ENCODE assay signal across 8 cellular contexts in the genomic region with DNA sequence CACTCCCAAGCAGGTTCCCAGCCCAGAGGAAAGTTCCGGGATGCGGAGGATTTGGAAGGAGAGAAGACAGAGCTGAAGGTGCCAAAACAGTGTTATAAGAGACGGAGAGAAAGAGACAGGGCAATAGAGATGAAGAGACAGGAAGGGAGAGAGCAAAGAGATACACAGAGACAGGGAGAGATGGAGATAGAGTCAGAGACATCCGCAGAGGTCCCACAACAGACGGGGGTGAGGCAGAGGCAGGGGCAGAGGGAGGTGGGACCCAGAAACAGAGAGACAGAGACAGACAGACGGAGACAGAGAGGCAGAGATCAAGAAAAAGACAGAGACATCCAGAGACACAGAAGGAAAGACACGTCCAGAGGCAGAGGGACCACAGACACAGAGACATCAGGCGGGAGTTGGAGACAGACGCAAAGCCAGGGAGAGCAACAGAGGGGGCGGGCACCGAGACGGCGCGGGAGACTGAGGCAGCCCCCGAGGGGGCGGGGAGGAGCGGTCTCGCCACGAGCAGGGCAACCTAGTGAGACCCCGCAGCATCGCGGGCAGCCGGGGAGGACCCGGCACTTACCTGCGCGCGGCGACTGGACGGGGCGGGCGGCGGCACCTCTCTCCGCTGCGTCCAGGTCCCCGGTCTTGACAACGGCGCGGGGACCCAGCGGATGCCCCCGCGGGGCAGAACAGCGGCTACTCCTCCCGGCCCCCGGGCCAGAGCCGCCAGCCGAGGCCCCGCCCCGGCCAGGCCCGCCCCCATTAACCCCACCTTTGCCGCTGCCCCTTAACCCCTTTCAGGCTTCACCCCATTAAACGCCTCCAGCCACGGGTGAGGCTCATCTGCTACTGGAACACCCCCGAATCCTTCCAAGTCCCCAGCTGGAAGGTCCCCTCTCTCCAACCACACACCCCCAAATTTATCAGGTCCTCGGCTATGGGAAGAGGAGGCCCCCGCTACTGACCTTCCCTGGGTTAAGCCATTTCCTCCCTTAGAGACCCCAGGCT. TPM values are rescaled to one million over a fixed set of nuclear protein-coding genes. Genes with fewer than 3 reads are reported as not detected.
DNase-seq lines count a peak whose midpoint lies in the region; ATAC-seq, FAIRE-seq and TF ChIP-seq lines count a peak whose summit lies in the region.

GPR4 (minus strand) TSS at position 689 of the 999 bp plus-strand sequence. CDS start 10,346 bp downstream, outside the sequence.

- H3K9ac ChIP-seq in HUES64 (ENCODE audit: low read depth, low read length) (no peak within 1 kb of the TSS), GM12878 (ENCODE audit: control insufficient read depth, insufficient read depth, low read length) (no peak within 1 kb of the TSS), iPS-20b (ENCODE audit: low read depth, low read length) (no peak within 1 kb of the TSS)

- no TSS peak for BruUV-seq in GM12878 (replicated peaks; lab: Mats Ljungman, UMichigan)

- TF ChIP-seq POLR2A in GM12878 (IDR thresholded peaks at IDR 0.05; ENCODE audit: low read depth, low read length): no peak

- peaks cover 70% of the 10 kb centered on the region for H3K27me3 Mint-ChIP-seq in stimulated activated naive CD8-positive, alpha-beta T cell treated with anti-CD3 and anti-CD28 coated beads, Interleukin-15, amount 100 ng/mL, for 72 hours

- FAIRE-seq in GM12878 (lab: Jason Lieb, UNC): no peak

- peak within 1 kb of the TSS; percentile 45 for H3K4me3 ChIP-seq in HUES64 (ENCODE audit: low read length)
- no peak within 1 kb of the TSS for H3K4me3 ChIP-seq in GM12878
- H3K4me3 ChIP-seq in iPS-20b (ENCODE audit: low read length): peak within 1 kb of the TSS; percentile 55

- H3K27ac ChIP-seq in HUES64 (ENCODE audit: low read depth, low read length) (no peak within 1 kb of the TSS), GM12878 (ENCODE audit: control insufficient read depth, insufficient read depth) (no peak within 1 kb of the TSS), iPS-20b (ENCODE audit: low read length) (no peak within 1 kb of the TSS)

- H3K27me3 ChIP-seq in HUES64 (ENCODE audit: insufficient read depth, low read length): peaks cover 64% of the 10 kb centered on the region
- peaks cover 4 to 19% of the 10 kb centered on the region in 2 experiments for H3K27me3 ChIP-seq in GM12878 (replicated peaks in 1 of 2; ENCODE audit: control insufficient read depth in 2 of 2, insufficient read depth in 2 of 2, low read length in 1 of 2)
- peaks cover 74% of the 10 kb centered on the region for H3K27me3 ChIP-seq in iPS-20b (ENCODE audit: insufficient read depth, low read length)

- 0 out of 2 replicates have a peak, but pooled peaks cover 7% of the 10 kb centered on the region for H3K4me1 ChIP-seq in HUES64 (ENCODE audit: insufficient read depth, low read length)
- peaks cover under 1% of the 10 kb centered on the region for H3K4me1 ChIP-seq in GM12878 (ENCODE audit: control insufficient read depth, insufficient read depth, low read length)
- H3K4me1 ChIP-seq in iPS-20b (ENCODE audit: insufficient read depth, low read length): peaks cover 11% of the 10 kb centered on the region; the same call in 1 of the 2 replicates

- H3K79me2 ChIP-seq in GM12878 (ENCODE audit: control insufficient read depth, insufficient read depth, low read length): no peaks in the 10 kb centered on the region

- H4K20me1 ChIP-seq in GM12878 (ENCODE audit: control insufficient read depth, insufficient read depth): no peaks in the 10 kb centered on the region

- intact Hi-C loops in GM12878 (cut with micrococcal nuclease; ENCODE audit: unreplicated experiment): no loop called here

- in situ Hi-C loops in GM12878 (cut with MboI): no loop called here

- no peak within 1 kb of the TSS for H2AFZ ChIP-seq in GM12878 (ENCODE audit: control insufficient read depth, low read depth, low read length)

- peak; percentile 62 for ATAC-seq in GM12878
- ATAC-seq in stimulated activated naive CD8-positive, alpha-beta T cell treated with anti-CD3 and anti-CD28 coated beads, Interleukin-15, amount 100 ng/mL, for 72 hours: peak; percentile 58

- no peaks in the 10 kb centered on the region for H3K9me3 ChIP-seq in HUES64 (ENCODE audit: insufficient read depth, low read depth, low read length)
- H3K9me3 ChIP-seq in GM12878 (replicated peaks; ENCODE audit: control insufficient read depth, insufficient read depth, low read length): no peaks in the 10 kb centered on the region
- H3K9me3 ChIP-seq in iPS-20b (ENCODE audit: insufficient read depth, low read depth, low read length): no peaks in the 10 kb centered on the region

- H3K4me1 Mint-ChIP-seq in stimulated activated naive CD8-positive, alpha-beta T cell treated with anti-CD3 and anti-CD28 coated beads, Interleukin-15, amount 100 ng/mL, for 72 hours: peaks cover 54% of the 10 kb centered on the region

- no peak for TF ChIP-seq CTCF in GM12878 (IDR thresholded peaks at IDR 0.05 in 2 of 3, conservative IDR thresholded peaks at IDR 0.05 in 1 of 3; ENCODE audit: control insufficient read depth in 2 of 3, extremely low read depth in 1 of 3, insufficient read depth in 1 of 3, low read depth in 3 of 3, low read length in 3 of 3)

- no peak for TF ChIP-seq EP300 in GM12878 (IDR thresholded peaks at IDR 0.05; ENCODE audit: borderline replicate concordance in 1 of 2, control insufficient read depth in 1 of 2, low read depth in 2 of 2, low read length in 2 of 2)

- no peaks in the 10 kb centered on the region for H3K9me3 Mint-ChIP-seq in stimulated activated naive CD8-positive, alpha-beta T cell treated with anti-CD3 and anti-CD28 coated beads, Interleukin-15, amount 100 ng/mL, for 72 hours

- CTCF ChIA-PET in GM12878 (lab: Yijun Ruan, JAX): interaction anchor here (0.9 kb wide), 1 partner anchor 41 kb away, joined by 3 read pairs; no protein-coding TSS in a partner anchor

- H3K4me3 Mint-ChIP-seq in stimulated activated naive CD8-positive, alpha-beta T cell treated with anti-CD3 and anti-CD28 coated beads, Interleukin-15, amount 100 ng/mL, for 72 hours: peak within 1 kb of the TSS; percentile 27 to 57

- no peak within 1 kb of the TSS for H3K4me2 ChIP-seq in GM12878 (ENCODE audit: control insufficient read depth, insufficient read depth)

- DNase-seq in GM12878 (ENCODE audit: low read depth, low spot score) (no peak), UCSD-AML1 (lab: John Stamatoyannopoulos, UW; ENCODE audit: unreplicated experiment) (no peak), NCI-H2196 treated with DMSO at 0.1 percent for 48 hours (lab: John Stamatoyannopoulos, UW; ENCODE audit: unreplicated experiment) (no peak), LoVo (ENCODE audit: low spot score) (no peak), NCI-H345 treated with DMSO at 0.1 percent for 48 hours (lab: John Stamatoyannopoulos, UW; ENCODE audit: unreplicated experiment) (no peak)
- no peak for DNase-seq in stimulated activated naive CD8-positive, alpha-beta T cell treated with anti-CD3 and anti-CD28 coated beads, Interleukin-15, amount 100 ng/mL, for 72 hours

- no peak for TF ChIP-seq RAD21 in GM12878 (IDR thresholded peaks at IDR 0.05; ENCODE audit: insufficient read depth, low read depth, low read length)

- SMC1A ChIA-PET in GM12878 (lab: Charles Lee; ENCODE audit: uncharacterized antibody, unreplicated experiment): no interaction called here

- WGBS in HUES64: 6% methylated on average over 55 of the region's 55 CpGs
- 48% methylated on average over 46 of the region's 55 CpGs for WGBS in GM12878 (ENCODE audit: insufficient coverage, insufficient replicate concordance, low lambda C conversion rate, missing lambda C conversion rate)

- POLR2A ChIA-PET in GM12878 (lab: Charles Lee): no interaction called here

- RAD21 ChIA-PET in GM12878 (lab: Charles Lee; ENCODE audit: unreplicated experiment): no interaction called here

- peak within 1 kb of the TSS in 1 of 2 donors; percentile 52 for H3K27ac Mint-ChIP-seq in stimulated activated naive CD8-positive, alpha-beta T cell treated with anti-CD3 and anti-CD28 coated beads, Interleukin-15, amount 100 ng/mL, for 72 hours

- H3K36me3 ChIP-seq in HUES64 (ENCODE audit: insufficient read depth, low read length) (no peaks in the 10 kb centered on the region), GM12878 (ENCODE audit: control insufficient read depth in 2 of 2, insufficient read depth in 2 of 2, low read length in 1 of 2) (no peaks in the 10 kb centered on the region), iPS-20b (ENCODE audit: insufficient read depth, low read depth, low read length) (no peaks in the 10 kb centered on the region)

TF ChIP-seq in GM12878, 131 proteins besides CTCF, POLR2A, EP300 and RAD21 (continues in another document):
- TF ChIP-seq, protein P1, sequence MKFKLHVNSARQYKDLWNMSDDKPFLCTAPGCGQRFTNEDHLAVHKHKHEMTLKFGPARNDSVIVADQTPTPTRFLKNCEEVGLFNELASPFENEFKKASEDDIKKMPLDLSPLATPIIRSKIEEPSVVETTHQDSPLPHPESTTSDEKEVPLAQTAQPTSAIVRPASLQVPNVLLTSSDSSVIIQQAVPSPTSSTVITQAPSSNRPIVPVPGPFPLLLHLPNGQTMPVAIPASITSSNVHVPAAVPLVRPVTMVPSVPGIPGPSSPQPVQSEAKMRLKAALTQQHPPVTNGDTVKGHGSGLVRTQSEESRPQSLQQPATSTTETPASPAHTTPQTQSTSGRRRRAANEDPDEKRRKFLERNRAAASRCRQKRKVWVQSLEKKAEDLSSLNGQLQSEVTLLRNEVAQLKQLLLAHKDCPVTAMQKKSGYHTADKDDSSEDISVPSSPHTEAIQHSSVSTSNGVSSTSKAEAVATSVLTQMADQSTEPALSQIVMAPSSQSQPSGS (IDR thresholded peaks at IDR 0.05; ENCODE audit: low read length): no peak
- no peak for TF ChIP-seq SMAD1 (IDR thresholded peaks at IDR 0.05; ENCODE audit: low read depth, partially characterized antibody)

RNA-seq across cellular contexts. Expression of gene GPR4, which starts in this region (rescaled TPM):
- polyA plus RNA-seq in HUES64 (2013, experiment 1 of 2): 0.35 TPM
- polyA plus RNA-seq in HUES64 (2013, experiment 2 of 2): 0.25 TPM
- 0.10 TPM in 1 of 2 replicates, not detected in the other for total RNA-seq in GM12878 (2013; cell fraction: nucleolus; rRNA removed)
- total RNA-seq in GM12878 (2014; rRNA removed) (not detected in 2 replicates), GM12878 (2014; rRNA removed; fragmentation: Illumina TruSeq; extraction: Trizol) (not detected in 2 replicates), GM12878 (2021) (not detected in 2 replicates)
- not detected for polyA plus RNA-seq in GM12878 (2011; ENCODE audit: low read depth)
- polyA plus RNA-seq in GM12878 (2011; rRNA removed) (not detected in 2 replicates), GM12878 (2014; fragmentation: Illumina TruSeq; extraction: Trizol) (not detected in 2 replicates), GM12878 (2014; fragmentation: Nextera tagmentation; extraction: Ambion mirVana) (not detected), GM12878 (2014; rRNA removed) (0.03 TPM in 1 of 2 replicates, not detected in the other), GM12878 (2016; fragmentation: Nextera tagmentation; extraction: Ambion mirVana) (not detected)
- 0.07 TPM in 1 of 2 replicates, not detected in the other for polyA plus RNA-seq in GM12878 (2011; cell fraction: cytosol; rRNA removed)
- polyA plus RNA-seq in GM12878 (2011; cell fraction: nucleus; rRNA removed): 0.12 and 0.13 TPM in 2 replicates
- polyA plus RNA-seq in GM12878 (2012): not detected in 2 replicates
- not detected in 2 replicates for polyA minus RNA-seq in GM12878 (2011; rRNA and poly(A)+ RNA removed)
- not detected in 2 replicates for polyA minus RNA-seq in GM12878 (2011; cell fraction: cytosol; rRNA and poly(A)+ RNA removed)
- polyA minus RNA-seq in GM12878 (2011; cell fraction: nucleus; rRNA and poly(A)+ RNA removed): not detected in 2 replicates

Comparison
In these comparisons a context has a peak if more than half of its experiments do, and no peak if none do; other contexts are left out.
1. Peak in ATAC-seq in GM12878; RNA of the gene not detected or under 1 TPM.